In the genomic region with DNA sequence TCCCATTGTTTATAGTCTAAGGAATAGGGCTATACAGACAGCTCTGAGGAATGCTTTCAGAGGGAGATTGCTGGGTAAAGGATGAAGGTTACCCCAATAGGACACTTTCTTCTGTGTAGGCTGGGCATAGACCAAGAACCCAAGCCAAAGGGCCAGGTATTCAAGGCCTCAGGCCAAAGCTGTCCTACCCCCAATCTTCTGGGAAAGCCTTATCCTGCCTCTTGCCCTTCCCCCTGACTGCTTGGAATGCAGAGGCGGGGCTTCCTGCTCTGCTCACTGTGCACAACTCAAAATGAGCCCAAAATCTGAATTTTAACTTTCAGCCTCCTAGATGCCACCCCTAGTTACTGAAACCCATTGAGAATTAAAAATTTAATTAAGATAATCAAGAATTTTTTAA, we compare ENCODE assay signal across 2 cellular contexts.
TF ChIP-seq lines count a peak whose summit lies in the region.

No MANE protein-coding gene starts in this region.

TF ChIP-seq in GM23338, 12 proteins besides CTCF, POLR2A, EP300 and RAD21:
- TF ChIP-seq, protein P1, sequence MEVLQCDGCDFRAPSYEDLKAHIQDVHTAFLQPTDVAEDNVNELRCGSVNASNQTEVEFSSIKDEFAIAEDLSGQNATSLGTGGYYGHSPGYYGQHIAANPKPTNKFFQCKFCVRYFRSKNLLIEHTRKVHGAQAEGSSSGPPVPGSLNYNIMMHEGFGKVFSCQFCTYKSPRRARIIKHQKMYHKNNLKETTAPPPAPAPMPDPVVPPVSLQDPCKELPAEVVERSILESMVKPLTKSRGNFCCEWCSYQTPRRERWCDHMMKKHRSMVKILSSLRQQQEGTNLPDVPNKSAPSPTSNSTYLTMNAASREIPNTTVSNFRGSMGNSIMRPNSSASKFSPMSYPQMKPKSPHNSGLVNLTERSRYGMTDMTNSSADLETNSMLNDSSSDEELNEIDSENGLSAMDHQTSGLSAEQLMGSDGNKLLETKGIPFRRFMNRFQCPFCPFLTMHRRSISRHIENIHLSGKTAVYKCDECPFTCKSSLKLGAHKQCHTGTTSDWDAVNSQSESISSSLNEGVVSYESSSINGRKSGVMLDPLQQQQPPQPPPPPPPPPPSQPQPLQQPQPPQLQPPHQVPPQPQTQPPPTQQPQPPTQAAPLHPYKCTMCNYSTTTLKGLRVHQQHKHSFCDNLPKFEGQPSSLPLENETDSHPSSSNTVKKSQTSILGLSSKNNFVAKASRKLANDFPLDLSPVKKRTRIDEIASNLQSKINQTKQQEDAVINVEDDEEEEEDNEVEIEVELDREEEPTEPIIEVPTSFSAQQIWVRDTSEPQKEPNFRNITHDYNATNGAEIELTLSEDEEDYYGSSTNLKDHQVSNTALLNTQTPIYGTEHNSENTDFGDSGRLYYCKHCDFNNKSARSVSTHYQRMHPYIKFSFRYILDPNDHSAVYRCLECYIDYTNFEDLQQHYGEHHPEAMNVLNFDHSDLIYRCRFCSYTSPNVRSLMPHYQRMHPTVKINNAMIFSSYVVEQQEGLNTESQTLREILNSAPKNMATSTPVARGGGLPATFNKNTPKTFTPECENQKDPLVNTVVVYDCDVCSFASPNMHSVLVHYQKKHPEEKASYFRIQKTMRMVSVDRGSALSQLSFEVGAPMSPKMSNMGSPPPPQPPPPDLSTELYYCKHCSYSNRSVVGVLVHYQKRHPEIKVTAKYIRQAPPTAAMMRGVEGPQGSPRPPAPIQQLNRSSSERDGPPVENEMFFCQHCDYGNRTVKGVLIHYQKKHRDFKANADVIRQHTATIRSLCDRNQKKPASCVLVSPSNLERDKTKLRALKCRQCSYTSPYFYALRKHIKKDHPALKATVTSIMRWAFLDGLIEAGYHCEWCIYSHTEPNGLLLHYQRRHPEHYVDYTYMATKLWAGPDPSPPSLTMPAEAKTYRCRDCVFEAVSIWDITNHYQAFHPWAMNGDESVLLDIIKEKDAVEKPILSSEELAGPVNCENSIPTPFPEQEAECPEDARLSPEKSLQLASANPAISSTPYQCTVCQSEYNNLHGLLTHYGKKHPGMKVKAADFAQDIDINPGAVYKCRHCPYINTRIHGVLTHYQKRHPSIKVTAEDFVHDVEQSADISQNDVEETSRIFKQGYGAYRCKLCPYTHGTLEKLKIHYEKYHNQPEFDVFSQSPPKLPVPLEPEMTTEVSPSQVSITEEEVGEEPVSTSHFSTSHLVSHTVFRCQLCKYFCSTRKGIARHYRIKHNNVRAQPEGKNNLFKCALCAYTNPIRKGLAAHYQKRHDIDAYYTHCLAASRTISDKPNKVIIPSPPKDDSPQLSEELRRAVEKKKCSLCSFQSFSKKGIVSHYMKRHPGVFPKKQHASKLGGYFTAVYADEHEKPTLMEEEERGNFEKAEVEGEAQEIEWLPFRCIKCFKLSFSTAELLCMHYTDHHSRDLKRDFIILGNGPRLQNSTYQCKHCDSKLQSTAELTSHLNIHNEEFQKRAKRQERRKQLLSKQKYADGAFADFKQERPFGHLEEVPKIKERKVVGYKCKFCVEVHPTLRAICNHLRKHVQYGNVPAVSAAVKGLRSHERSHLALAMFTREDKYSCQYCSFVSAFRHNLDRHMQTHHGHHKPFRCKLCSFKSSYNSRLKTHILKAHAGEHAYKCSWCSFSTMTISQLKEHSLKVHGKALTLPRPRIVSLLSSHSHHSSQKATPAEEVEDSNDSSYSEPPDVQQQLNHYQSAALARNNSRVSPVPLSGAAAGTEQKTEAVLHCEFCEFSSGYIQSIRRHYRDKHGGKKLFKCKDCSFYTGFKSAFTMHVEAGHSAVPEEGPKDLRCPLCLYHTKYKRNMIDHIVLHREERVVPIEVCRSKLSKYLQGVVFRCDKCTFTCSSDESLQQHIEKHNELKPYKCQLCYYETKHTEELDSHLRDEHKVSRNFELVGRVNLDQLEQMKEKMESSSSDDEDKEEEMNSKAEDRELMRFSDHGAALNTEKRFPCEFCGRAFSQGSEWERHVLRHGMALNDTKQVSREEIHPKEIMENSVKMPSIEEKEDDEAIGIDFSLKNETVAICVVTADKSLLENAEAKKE (CRISPR knock-in tag; IDR thresholded peaks at IDR 0.05): peak; percentile 65; the same call in 1 of the 2 replicates
- TF ChIP-seq POLR2AphosphoS5 (IDR thresholded peaks at IDR 0.05; ENCODE audit: low read depth): no peak

TF ChIP-seq in K562, 482 proteins besides CTCF, POLR2A, EP300 and RAD21:
- TF ChIP-seq ZC3H8 (IDR thresholded peaks at IDR 0.05): no peak
- TF ChIP-seq ELF1 (tag; IDR thresholded peaks at IDR 0.05): no peak
- TF ChIP-seq ARID1B (IDR thresholded peaks at IDR 0.05): no peak
- no peak for TF ChIP-seq RBM34 (IDR thresholded peaks at IDR 0.05; ENCODE audit: borderline replicate concordance, insufficient read depth, low read length)
- TF ChIP-seq, protein P2, sequence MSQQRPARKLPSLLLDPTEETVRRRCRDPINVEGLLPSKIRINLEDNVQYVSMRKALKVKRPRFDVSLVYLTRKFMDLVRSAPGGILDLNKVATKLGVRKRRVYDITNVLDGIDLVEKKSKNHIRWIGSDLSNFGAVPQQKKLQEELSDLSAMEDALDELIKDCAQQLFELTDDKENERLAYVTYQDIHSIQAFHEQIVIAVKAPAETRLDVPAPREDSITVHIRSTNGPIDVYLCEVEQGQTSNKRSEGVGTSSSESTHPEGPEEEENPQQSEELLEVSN (IDR thresholded peaks at IDR 0.05; ENCODE audit: borderline replicate concordance in 1 of 2, extremely low read depth in 1 of 2, insufficient read depth in 1 of 2, insufficient read length in 1 of 2, low read depth in 1 of 2, low read length in 1 of 2, poor library complexity in 1 of 2, severe bottlenecking in 1 of 2): no peak
